In genomic region chr2:46363535-46364170, GRCh38 we compare ENCODE assay signal across 10 cellular contexts.
DNase-seq lines count a peak whose midpoint lies in the region; ATAC-seq and TF ChIP-seq lines count a peak whose summit lies in the region.
"Had no signal": no experiment of that assay in that cellular context is flagged by ENCODE, and none has a peak within 500 bp of the region (broad histone marks: within the 10 kb centered on the region; RNA-seq: fewer than 3 reads in every experiment).

No MANE protein-coding gene starts in this region.

- H3K36me3 Mint-ChIP-seq in T-helper 2 cell treated with Interferon-gamma antibody and Interleukin-4, amounts not matched to agents 5 μg/mL and 100 μg/mL, for 36 hours (ENCODE audit: low read depth), result peaks cover 10% of the 10 kb centered on the region
- H3K36me3 Mint-ChIP-seq: IgD-negative memory B cell had no signal

- TF ChIP-seq CTCF in foreskin fibroblast (IDR thresholded peaks at IDR 0.05; ENCODE audit: low read depth, low read length) (no peak), vagina (IDR thresholded peaks at IDR 0.05) (no peak)

- no peaks in the 10 kb centered on the region for H3K9me3 ChIP-seq in vagina

- TF ChIP-seq POLR2A in vagina (IDR thresholded peaks at IDR 0.05), result no peak

- DNase-seq in Right ventricle myocardium inferior (ENCODE audit: missing footprints), result no peak
- DNase-seq in cardiac septum (ENCODE audit: low spot score), result no peak
- peak; percentile 20 for DNase-seq in T-helper 2 cell treated with Interferon-gamma antibody and Interleukin-4, amounts not matched to agents 5 μg/mL and 100 μg/mL, for 36 hours (ENCODE audit: low spot score)
- DNase-seq in foreskin fibroblast, result peak; percentile 46 to 66
- no peak for DNase-seq in vagina (ENCODE audit: extremely low spot score in 2 of 2)
- no peak for DNase-seq in DMS53 (lab: John Stamatoyannopoulos, UW)
- DNase-seq in NCI-H69 (lab: John Stamatoyannopoulos, UW), result no peak
- DNase-seq: nephron progenitor cell had no signal

- H3K27ac ChIP-seq in vagina, result peak overlapping the region; percentile 10

- no peaks in the 10 kb centered on the region for H3K27me3 ChIP-seq in vagina

- intact Hi-C loops in Right ventricle myocardium inferior (cut with DNase I), result loop anchor here (2.0 to 5.0 kb wide), 3 partner anchors 133 to 351 kb away; no protein-coding TSS in a partner anchor
- intact Hi-C loops in cardiac septum (cut with DNase I), result loop anchor here (2.0 to 5.0 kb wide), 2 partner anchors 65 to 301 kb away; no protein-coding TSS in a partner anchor
- intact Hi-C loops in vagina (cut with DNase I), result loop anchor here (5.0 to 10.0 kb wide), 2 partner anchors 69 to 351 kb away; partner anchors contain the start of gene EPAS1

- H3K27ac Mint-ChIP-seq in T-helper 2 cell treated with Interferon-gamma antibody and Interleukin-4, amounts not matched to agents 5 μg/mL and 100 μg/mL, for 36 hours, result peak overlapping the region; percentile 9
- H3K27ac Mint-ChIP-seq: nephron progenitor cell had no signal

- H3K4me1 ChIP-seq in vagina, result peaks cover 13% of the 10 kb centered on the region

- H3K27me3 Mint-ChIP-seq in T-helper 2 cell treated with Interferon-gamma antibody and Interleukin-4, amounts not matched to agents 5 μg/mL and 100 μg/mL, for 36 hours (ENCODE audit: low read depth), result no peaks in the 10 kb centered on the region

- peak overlapping the region; percentile 20 for H3K4me3 Mint-ChIP-seq in T-helper 2 cell treated with Interferon-gamma antibody and Interleukin-4, amounts not matched to agents 5 μg/mL and 100 μg/mL, for 36 hours
- H3K4me3 Mint-ChIP-seq: IgD-negative memory B cell, nephron progenitor cell had no signal

- peaks cover 37% of the 10 kb centered on the region for H3K4me1 Mint-ChIP-seq in T-helper 2 cell treated with Interferon-gamma antibody and Interleukin-4, amounts not matched to agents 5 μg/mL and 100 μg/mL, for 36 hours (ENCODE audit: low read depth)

- H3K4me3 ChIP-seq in foreskin fibroblast (ENCODE audit: low read depth in 1 of 2, low read length in 2 of 2) (no peak overlapping the region), vagina (no peak overlapping the region)

- H3K36me3 ChIP-seq in vagina, result peaks cover 0 to 25% of the 10 kb centered on the region in 2 donors

- no peaks in the 10 kb centered on the region for H3K9me3 Mint-ChIP-seq in T-helper 2 cell treated with Interferon-gamma antibody and Interleukin-4, amounts not matched to agents 5 μg/mL and 100 μg/mL, for 36 hours
- H3K9me3 Mint-ChIP-seq: IgD-negative memory B cell had no signal

- ATAC-seq in Right ventricle myocardium inferior, result peak; percentile 37
- ATAC-seq in GM18519 (IDR thresholded peaks at IDR 0.05; ENCODE audit: low FRiP score, unreplicated experiment), result no peak

Comparison
In these comparisons a context has a peak if more than half of its experiments do, and no peak if none do; other contexts are left out.
1. DNase-seq: peak in T-helper 2 cell treated with Interferon-gamma antibody and Interleukin-4, amounts not matched to agents 5 μg/mL and 100 μg/mL, for 36 hours (single experiment) and foreskin fibroblast (2 of 2); none in Right ventricle myocardium inferior (single experiment), cardiac septum (single experiment), vagina (0 of 2), DMS53 (single experiment) and NCI-H69 (single experiment).